In the genomic region with DNA sequence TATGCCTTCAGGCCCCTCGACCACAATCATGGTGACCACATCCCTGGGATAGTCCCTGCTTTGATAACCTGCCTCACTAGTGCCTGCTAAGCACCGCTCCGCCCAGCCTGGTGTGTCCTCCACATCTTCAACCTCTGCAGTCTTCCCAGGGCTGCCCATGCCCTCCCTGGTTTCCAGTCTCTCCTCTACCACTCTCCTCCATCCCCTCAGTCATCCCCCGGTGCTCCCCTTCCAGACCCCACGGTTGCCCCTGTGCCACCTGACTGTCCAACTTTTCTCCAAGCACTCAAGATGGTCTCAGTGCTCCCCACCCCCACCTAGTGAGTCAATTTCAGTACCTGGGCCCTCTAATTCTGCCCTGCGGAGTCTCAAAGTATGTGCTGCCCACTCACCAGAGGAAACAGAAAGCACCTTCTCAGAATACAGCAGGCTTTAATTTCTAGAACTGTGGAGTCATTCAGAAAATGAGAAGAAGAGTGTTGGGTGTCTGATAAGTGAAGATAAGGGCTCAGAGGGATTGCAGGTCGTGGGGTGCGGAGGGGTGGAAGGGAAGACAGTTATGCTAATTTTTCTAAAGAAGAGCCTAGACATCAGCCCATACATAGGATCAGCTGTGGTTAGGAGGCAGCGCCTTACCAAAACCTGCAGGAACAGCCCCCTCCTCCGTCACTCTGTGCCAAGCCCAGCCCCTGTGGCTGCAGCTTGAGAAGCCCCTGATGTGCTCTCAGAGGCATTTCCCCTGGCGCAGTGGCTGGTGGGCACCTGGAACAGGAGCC, we compare ENCODE assay signal across 8 cellular contexts. TPM values are rescaled to one million over a fixed set of nuclear protein-coding genes. Genes with fewer than 3 reads are reported as not detected.
A peak's percentile ranks its signal among the peaks of the same experiment; 100 is the strongest.
DNase-seq lines count a peak whose midpoint lies in the region; ATAC-seq, FAIRE-seq and TF ChIP-seq lines count a peak whose summit lies in the region.

No MANE protein-coding gene starts in this region.

- H2AK5ac ChIP-seq in H1 (ENCODE audit: low read depth, low read length) = no peak overlapping the region

- no peak for TF ChIP-seq POLR2A in H1 (IDR thresholded peaks at IDR 0.05; ENCODE audit: control extremely low read depth in 1 of 2, low read depth in 2 of 2, low read length in 2 of 2)

- H3K4me2 ChIP-seq in H1 (ENCODE audit: insufficient read depth in 1 of 2, low read depth in 2 of 2, low read length in 2 of 2) (no peak overlapping the region), GM23338 (no peak overlapping the region)

- DNase-seq in GM12864 (ENCODE audit: low read depth) (peak; percentile 85), Panc1 (ENCODE audit: low read depth, low spot score) (no peak), H1 (ENCODE audit: low read depth in 1 of 2, low spot score in 2 of 2) (no peak), type B pancreatic cell (ENCODE audit: extremely low spot score, unreplicated experiment) (no peak), mesenteric fat pad (ENCODE audit: low spot score) (no peak), glutamatergic neuron (no peak), GM23338 (ENCODE audit: low spot score) (no peak)

- no peak overlapping the region for H3K14ac ChIP-seq in H1 (ENCODE audit: insufficient read length)

- H2BK5ac ChIP-seq in H1 (ENCODE audit: low read depth, low read length) = no peak overlapping the region; the same call in 1 of the 2 replicates

- peak overlapping the region; percentile 71; the same call in 1 of the 2 replicates for H3K18ac ChIP-seq in H1 (ENCODE audit: extremely low read depth, low read length)

- in situ Hi-C loops in Panc1 (cut with HindIII; ENCODE audit: low pct_unique_long_range_greater_than_20kb, low sequenced_read_pairs) = no loop called here

- H3K79me1 ChIP-seq in H1 (ENCODE audit: low read depth, low read length) = no peaks in the 10 kb centered on the region

- H2BK20ac ChIP-seq in H1 (ENCODE audit: low read length) = no peak overlapping the region

- BruUV-seq in Panc1 (replicated peaks; lab: Mats Ljungman, UMichigan) = no TSS peak

- H4K91ac ChIP-seq in H1 (replicated peaks; ENCODE audit: insufficient read length, low read length) = peak overlapping the region; percentile 87

- H3K4me3 ChIP-seq in GM12864 (ENCODE audit: low read depth, low read length) = peak overlapping the region; percentile 42
- H3K4me3 ChIP-seq in Panc1 (ENCODE audit: low read depth in 2 of 2, low read length in 2 of 2) = no peak overlapping the region
- H3K4me3 ChIP-seq in H1 (ENCODE audit: extremely low read depth in 1 of 4, insufficient read depth in 2 of 4, low read depth in 3 of 4, low read length in 4 of 4) = no peak overlapping the region
- no peak overlapping the region for H3K4me3 ChIP-seq in GM23338

- H4K5ac ChIP-seq in H1 (ENCODE audit: insufficient read length, low read depth, low read length) = no peak overlapping the region

- H3K27me3 Mint-ChIP-seq in type B pancreatic cell = peaks cover 2% of the 10 kb centered on the region
- H3K27me3 Mint-ChIP-seq in glutamatergic neuron (ENCODE audit: unreplicated experiment) = peaks cover 4% of the 10 kb centered on the region
- peaks cover 12% of the 10 kb centered on the region for H3K27me3 Mint-ChIP-seq in GM23338 (ENCODE audit: insufficient read depth, low read depth, poor library complexity)

- H3K9me2 ChIP-seq in GM23338 (ENCODE audit: insufficient read depth) = no peaks in the 10 kb centered on the region

- no peaks in the 10 kb centered on the region for H3K4me1 ChIP-seq in Panc1 (ENCODE audit: control insufficient read depth, insufficient read depth, low read length)
- H3K4me1 ChIP-seq in H1 (replicated peaks in 1 of 4; ENCODE audit: control insufficient read depth in 3 of 4, insufficient read depth in 4 of 4, low read length in 3 of 4) = peaks cover 0 to 14% (median 3%) of the 10 kb centered on the region in 4 experiments; a peak in 3 of 7 replicates
- peaks cover 8% of the 10 kb centered on the region for H3K4me1 ChIP-seq in GM23338 (ENCODE audit: insufficient read depth)

- no peak for FAIRE-seq in H1 (lab: Jason Lieb, UNC)

- H3K9me3 Mint-ChIP-seq in type B pancreatic cell (no peaks in the 10 kb centered on the region), glutamatergic neuron (ENCODE audit: unreplicated experiment) (no peaks in the 10 kb centered on the region), GM23338 (no peaks in the 10 kb centered on the region)

- no peak for TF ChIP-seq CTCF in GM12864 (IDR thresholded peaks at IDR 0.05; ENCODE audit: low read depth, low read length, missing control alignments)
- TF ChIP-seq CTCF in Panc1 (IDR thresholded peaks at IDR 0.05) = no peak
- TF ChIP-seq CTCF in H1 (IDR thresholded peaks at IDR 0.05; ENCODE audit: control extremely low read depth in 1 of 3, insufficient read depth in 1 of 3, low read depth in 1 of 3, low read length in 3 of 3) = no peak
- no peak for TF ChIP-seq CTCF in type B pancreatic cell (conservative IDR thresholded peaks at IDR 0.05)
- TF ChIP-seq CTCF in glutamatergic neuron (IDR thresholded peaks at IDR 0.05; ENCODE audit: partially characterized antibody, unreplicated experiment) = no peak
- TF ChIP-seq CTCF in GM23338 (conservative IDR thresholded peaks at IDR 0.05; ENCODE audit: low read depth in 2 of 2) = no peak

- no peaks in the 10 kb centered on the region for H3K27me3 ChIP-seq in Panc1 (ENCODE audit: control insufficient read depth, insufficient read depth, low read length)
- no peaks in the 10 kb centered on the region; a peak in 2 of 7 replicates for H3K27me3 ChIP-seq in H1 (replicated peaks in 1 of 4; ENCODE audit: control insufficient read depth in 3 of 4, extremely low read depth in 1 of 4, insufficient read depth in 3 of 4, low read length in 3 of 4)
- no peaks in the 10 kb centered on the region for H3K27me3 ChIP-seq in GM23338 (ENCODE audit: insufficient read depth)

- peak overlapping the region; percentile 92; the same call in 1 of the 2 replicates for H2BK15ac ChIP-seq in H1 (ENCODE audit: low read length)

- H3K79me2 ChIP-seq in H1 (ENCODE audit: control insufficient read depth in 1 of 2, insufficient read depth in 2 of 2, low read length in 2 of 2) = no peaks in the 10 kb centered on the region
- H3K79me2 ChIP-seq in GM23338 (replicated peaks; ENCODE audit: insufficient read depth) = no peaks in the 10 kb centered on the region

- 89% methylated on average over 11 of the region's 11 CpGs; no CpG with 5 or more reads in 1 of the 2 experiments for WGBS in H1 (ENCODE audit: extremely low coverage in 1 of 2, insufficient coverage in 1 of 2, insufficient read length in 1 of 2, insufficient replicate concordance in 2 of 2, low coverage in 1 of 2, low lambda C conversion rate in 2 of 2, missing lambda C conversion rate in 1 of 2), 2 experiments

- CTCF ChIA-PET in Panc1 (lab: Charles Lee) (no interaction called here), H1 (lab: Charles Lee; ENCODE audit: partially characterized antibody) (interaction anchor here (1.3 kb wide), 1 partner anchor 10 kb away, joined by 3 read pairs; no protein-coding TSS in a partner anchor)

- no peak overlapping the region for H3K9ac ChIP-seq in H1 (replicated peaks in 1 of 4; ENCODE audit: extremely low read depth in 1 of 4, low read depth in 3 of 4, low read length in 3 of 4)

- no peak overlapping the region for H3K56ac ChIP-seq in H1 (replicated peaks; ENCODE audit: insufficient read length, low read depth, low read length)

- no peak overlapping the region for H3K4ac ChIP-seq in H1 (replicated peaks; ENCODE audit: insufficient read length, low read depth, low read length)

- no peak overlapping the region for H3K23ac ChIP-seq in H1 (ENCODE audit: insufficient read length)

- peak; percentile 42 for ATAC-seq in GM21825 (IDR thresholded peaks at IDR 0.05; ENCODE audit: unreplicated experiment)
- 0 out of 2 replicates have a peak, but pooled peaks have one; percentile 23 for ATAC-seq in Panc1
- no peak for ATAC-seq in GM23338

- no peaks in the 10 kb centered on the region for H3K9me3 ChIP-seq in Panc1 (ENCODE audit: control insufficient read depth, insufficient read depth, low read depth, low read length)
- no peaks in the 10 kb centered on the region for H3K9me3 ChIP-seq in H1 (ENCODE audit: insufficient read depth in 2 of 2, low read depth in 1 of 2, low read length in 1 of 2)

- H3K36me3 Mint-ChIP-seq in type B pancreatic cell (no peaks in the 10 kb centered on the region), glutamatergic neuron (ENCODE audit: unreplicated experiment) (no peaks in the 10 kb centered on the region), GM23338 (ENCODE audit: low read depth) (no peaks in the 10 kb centered on the region)

- H3K23me2 ChIP-seq in H1 (ENCODE audit: low read depth, low read length) = no peaks in the 10 kb centered on the region

- no peak for TF ChIP-seq EP300 in H1 (IDR thresholded peaks at IDR 0.05; ENCODE audit: borderline replicate concordance in 1 of 2, low read depth in 2 of 2, low read length in 2 of 2)

- no peak overlapping the region for H2AFZ ChIP-seq in H1 (ENCODE audit: low read length)
- no peak overlapping the region for H2AFZ ChIP-seq in GM23338

- H4K20me1 ChIP-seq in H1 (replicated peaks in 1 of 2; ENCODE audit: control insufficient read depth in 1 of 2, insufficient read depth in 2 of 2, low read length in 2 of 2) (no peaks in the 10 kb centered on the region), GM23338 (replicated peaks; ENCODE audit: insufficient read depth) (no peaks in the 10 kb centered on the region)

- no peaks in the 10 kb centered on the region for H3F3A ChIP-seq in GM23338 (replicated peaks; ENCODE audit: low read depth)

- no peaks in the 10 kb centered on the region for H3K36me3 ChIP-seq in Panc1 (ENCODE audit: control insufficient read depth, insufficient read depth, low read length)
- no peaks in the 10 kb centered on the region for H3K36me3 ChIP-seq in H1 (ENCODE audit: control insufficient read depth in 2 of 4, insufficient read depth in 4 of 4, low read length in 3 of 4)
- no peaks in the 10 kb centered on the region for H3K36me3 ChIP-seq in GM23338 (ENCODE audit: insufficient read depth)

- H3K27ac Mint-ChIP-seq in type B pancreatic cell (peak overlapping the region; percentile 29), glutamatergic neuron (ENCODE audit: unreplicated experiment) (no peak overlapping the region), GM23338 (no peak overlapping the region)

- intact Hi-C loops in Panc1 (cut with micrococcal nuclease; ENCODE audit: unreplicated experiment) = no loop called here

- H3K4me1 Mint-ChIP-seq in type B pancreatic cell (ENCODE audit: unreplicated experiment) = peaks cover 4% of the 10 kb centered on the region
- H3K4me1 Mint-ChIP-seq in glutamatergic neuron (ENCODE audit: low read depth, unreplicated experiment) = peaks cover 1% of the 10 kb centered on the region
- H3K4me1 Mint-ChIP-seq in GM23338 = peaks cover 31% of the 10 kb centered on the region

- peak overlapping the region; percentile 84; the same call in 1 of the 2 replicates for H2BK12ac ChIP-seq in H1 (ENCODE audit: low read depth, low read length)

- H3K27ac ChIP-seq in Panc1 (ENCODE audit: low read length) = no peak overlapping the region
- H3K27ac ChIP-seq in H1 (ENCODE audit: low read depth, low read length) = no peak overlapping the region
- no peak overlapping the region for H3K27ac ChIP-seq in GM23338 (ENCODE audit: low read depth)

- no peak overlapping the region for H2BK120ac ChIP-seq in H1 (replicated peaks; ENCODE audit: low read depth, low read length)

- no peak for TF ChIP-seq RAD21 in H1 (IDR thresholded peaks at IDR 0.05 in 1 of 2, conservative IDR thresholded peaks at IDR 0.05 in 1 of 2; ENCODE audit: low read depth in 2 of 2, low read length in 2 of 2)

- H3K4me3 Mint-ChIP-seq in type B pancreatic cell (no peak overlapping the region), glutamatergic neuron (ENCODE audit: unreplicated experiment) (no peak overlapping the region), GM23338 (no peak overlapping the region)

- no peak overlapping the region for H4K8ac ChIP-seq in H1 (ENCODE audit: extremely low read depth, insufficient read depth, low read length)

- POLR2A ChIA-PET in Panc1 (lab: Charles Lee) = interaction anchor here (0.6 kb wide), 2 partner anchors 175 to 434 kb away, joined by 4 to 9 read pairs; no protein-coding TSS in a partner anchor
- POLR2A ChIA-PET in H1 (lab: Charles Lee; ENCODE audit: partially characterized antibody) = interaction anchor here (1.3 kb wide), 1 partner anchor 9 kb away, joined by 3 read pairs; no protein-coding TSS in a partner anchor

RNA-seq across cellular contexts. Expression of gene CAB39, which starts 53.6 kb away (rescaled TPM):
- total RNA-seq in Panc1 (2021; ENCODE audit: unreplicated experiment) = 39.9 TPM
- 24.9 TPM for polyA plus RNA-seq in Panc1 (2012; ENCODE audit: insufficient read length)
- total RNA-seq in H1 (2021; fragmentation: NEBNext Ultra II Directional; extraction: Animal tissue kit (Norgen Biotek cat#: 25700)) = 48.3 and 50.5 TPM in 2 replicates
- 12.8 and 16.4 TPM in 2 replicates for polyA plus RNA-seq in H1 (2011; rRNA removed)
- 21.9 TPM for polyA plus RNA-seq in H1 (2011; cell fraction: cytosol; rRNA removed)
- 10.9 TPM for polyA plus RNA-seq in H1 (2011; cell fraction: nucleus; rRNA removed)
- 22.0 to 33.8 TPM (median 26.7 TPM) in 4 replicates for polyA plus RNA-seq in H1 (2012, experiment 1 of 2)
- 2.2 TPM for polyA plus RNA-seq in H1 (2012, experiment 2 of 2)
- polyA plus RNA-seq in H1 (2013, experiment 1 of 2) = 24.1 TPM
- 25.0 TPM for polyA plus RNA-seq in H1 (2013, experiment 2 of 2)
- polyA minus RNA-seq in H1 (2011; rRNA and poly(A)+ RNA removed) = 42.6 and 45.2 TPM in 2 replicates
- polyA minus RNA-seq in H1 (2011; cell fraction: cytosol; rRNA and poly(A)+ RNA removed) = 28.2 TPM
- polyA minus RNA-seq in H1 (2011; cell fraction: nucleus; rRNA and poly(A)+ RNA removed) = 29.6 TPM
- total RNA-seq in type B pancreatic cell (ENCODE audit: low replicate concordance) = 49.2 and 66.9 TPM in 2 replicates
- total RNA-seq in mesenteric fat pad = 94.0 TPM
- total RNA-seq in glutamatergic neuron (ENCODE audit: unreplicated experiment) = 60.3 TPM
- total RNA-seq in GM23338 (2014; rRNA removed; shearing (Covaris generic)) = 67.5 and 73.9 TPM in 2 replicates
- 15.5 and 18.7 TPM in 2 replicates for polyA plus RNA-seq in GM23338 (2016; fragmentation: Nextera tagmentation; extraction: Ambion mirVana)
